ENCODE assay signal across 8 cellular contexts in genomic region chr4:158667651-158668198, GRCh38. TPM values are rescaled to one million over a fixed set of nuclear protein-coding genes. Genes with fewer than 3 reads are reported as not detected.
A peak's percentile ranks its signal among the peaks of the same experiment; 100 is the strongest.
DNase-seq lines count a peak whose midpoint lies in the region; ATAC-seq lines count a peak whose summit lies in the region.

No MANE protein-coding gene starts in this region.

- no peak overlapping the region for H3K27ac Mint-ChIP-seq in activated CD8-positive, alpha-beta T cell treated with anti-CD3 and anti-CD28 coated beads, Interleukin-2, amount 10 ng/mL, durations not matched to agents 7 days and 5 days

- POLR2A ChIA-PET in activated CD8-positive, alpha-beta T cell treated with anti-CD3 and anti-CD28 coated beads, Interleukin-2, amount 10 ng/mL, durations not matched to agents 7 days and 5 days (lab: Charles Lee) = interaction anchor here (0.7 kb wide), 1 partner anchor 72 kb away, joined by 4 read pairs; no protein-coding TSS in a partner anchor

- peak; percentile 15 for DNase-seq in DMS114 treated with DMSO at 0.1 percent for 48 hours (lab: John Stamatoyannopoulos, UW; ENCODE audit: unreplicated experiment)
- peak; percentile 36 for DNase-seq in Jurkat, Clone E6-1 (ENCODE audit: low read depth, low spot score)
- peak; percentile 39 for DNase-seq in activated CD8-positive, alpha-beta T cell treated with anti-CD3 and anti-CD28 coated beads, Interleukin-2, amount 10 ng/mL, durations not matched to agents 7 days and 5 days
- peak; percentile 62 for DNase-seq in left kidney (ENCODE audit: low read depth, low spot score)
- no peak for DNase-seq in amygdala (lab: John Stamatoyannopoulos, UW)
- no peak for DNase-seq in G401 (ENCODE audit: low spot score)

- no peak overlapping the region for H3K4me3 ChIP-seq in Jurkat, Clone E6-1 (ENCODE audit: low read length)

- no peak for ATAC-seq in activated CD8-positive, alpha-beta T cell treated with anti-CD3 and anti-CD28 coated beads, Interleukin-2, amount 10 ng/mL, durations not matched to agents 7 days and 5 days
- ATAC-seq in GM19395 (IDR thresholded peaks at IDR 0.05; ENCODE audit: unreplicated experiment) (no peak), HG03469 (IDR thresholded peaks at IDR 0.05; ENCODE audit: unreplicated experiment) (no peak)

- in situ Hi-C loops in G401 (cut with HindIII; ENCODE audit: low sequenced_read_pairs) = no loop called here

- CTCF ChIA-PET in activated CD8-positive, alpha-beta T cell treated with anti-CD3 and anti-CD28 coated beads, Interleukin-2, amount 10 ng/mL, durations not matched to agents 7 days and 5 days (lab: Charles Lee) = no interaction called here

- H3K27me3 Mint-ChIP-seq in activated CD8-positive, alpha-beta T cell treated with anti-CD3 and anti-CD28 coated beads, Interleukin-2, amount 10 ng/mL, durations not matched to agents 7 days and 5 days (ENCODE audit: low read depth) = no peaks in the 10 kb centered on the region

- H3K9me3 Mint-ChIP-seq in activated CD8-positive, alpha-beta T cell treated with anti-CD3 and anti-CD28 coated beads, Interleukin-2, amount 10 ng/mL, durations not matched to agents 7 days and 5 days (ENCODE audit: insufficient read depth) = no peaks in the 10 kb centered on the region

- H3K4me3 Mint-ChIP-seq in activated CD8-positive, alpha-beta T cell treated with anti-CD3 and anti-CD28 coated beads, Interleukin-2, amount 10 ng/mL, durations not matched to agents 7 days and 5 days = no peak overlapping the region

- peaks cover 24% of the 10 kb centered on the region for H3K36me3 Mint-ChIP-seq in activated CD8-positive, alpha-beta T cell treated with anti-CD3 and anti-CD28 coated beads, Interleukin-2, amount 10 ng/mL, durations not matched to agents 7 days and 5 days (ENCODE audit: low read depth)

- peaks cover 29% of the 10 kb centered on the region for H3K4me1 Mint-ChIP-seq in activated CD8-positive, alpha-beta T cell treated with anti-CD3 and anti-CD28 coated beads, Interleukin-2, amount 10 ng/mL, durations not matched to agents 7 days and 5 days (ENCODE audit: low read depth)

RNA-seq across cellular contexts. Expression of gene C4orf46, which starts 4.0 kb away (rescaled TPM):
- polyA plus RNA-seq in Jurkat, Clone E6-1 (2012; ENCODE audit: insufficient read depth, insufficient read length) = 22.2 TPM
- total RNA-seq in activated CD8-positive, alpha-beta T cell treated with anti-CD3 and anti-CD28 coated beads, Interleukin-2, amount 10 ng/mL, durations not matched to agents 7 days and 5 days = 10 to 100 TPM; 16.0 to 17.7 TPM
- total RNA-seq in G401 (2014; rRNA removed; shearing (Covaris generic)) = 14.7 and 15.1 TPM in 2 replicates

RNA-seq across cellular contexts. Expression of gene ETFDH, which starts 4.4 kb away (rescaled TPM):
- polyA plus RNA-seq in Jurkat, Clone E6-1 (2012; ENCODE audit: insufficient read depth, insufficient read length) = 34.7 TPM
- 10 to 100 TPM; 19.5 to 21.2 TPM for total RNA-seq in activated CD8-positive, alpha-beta T cell treated with anti-CD3 and anti-CD28 coated beads, Interleukin-2, amount 10 ng/mL, durations not matched to agents 7 days and 5 days
- total RNA-seq in G401 (2014; rRNA removed; shearing (Covaris generic)) = 10.5 and 17.1 TPM in 2 replicates

RNA-seq across cellular contexts. Expression of gene PPID, which starts 55.5 kb away (rescaled TPM):
- 70.7 TPM for polyA plus RNA-seq in Jurkat, Clone E6-1 (2012; ENCODE audit: insufficient read depth, insufficient read length)
- 10 to 100 TPM; 33.9 to 39.8 TPM for total RNA-seq in activated CD8-positive, alpha-beta T cell treated with anti-CD3 and anti-CD28 coated beads, Interleukin-2, amount 10 ng/mL, durations not matched to agents 7 days and 5 days
- 4.0 and 4.5 TPM in 2 replicates for total RNA-seq in G401 (2014; rRNA removed; shearing (Covaris generic))

Comparison
In these comparisons a context has a peak if more than half of its experiments do, and no peak if none do; other contexts are left out.
1. DNase-seq: peak in DMS114 treated with DMSO at 0.1 percent for 48 hours (single experiment), Jurkat, Clone E6-1 (single experiment), activated CD8-positive, alpha-beta T cell treated with anti-CD3 and anti-CD28 coated beads, Interleukin-2, amount 10 ng/mL, durations not matched to agents 7 days and 5 days (single experiment) and left kidney (single experiment); none in amygdala (0 of 56) and G401 (single experiment).